Comparison of ENCODE assay signal across 8 cellular contexts in genomic region chr11:10268746-10269487, GRCh38.
"Had no signal": no experiment of that assay in that cellular context is flagged by ENCODE, and none has a peak within 500 bp of the region (broad histone marks: within the 10 kb centered on the region; RNA-seq: fewer than 3 reads in every experiment).

No MANE protein-coding gene starts in this region.

- ATAC-seq: esophagus mucosa, gastroesophageal sphincter, pancreas had no signal

- DNase-seq: activated B cell treated with CpG ODN at 0.5 μM for 24 hours; activated CD4-positive, alpha-beta T cell treated with anti-CD3 and anti-CD28 coated beads, Interleukin-2, amount 10 ng/mL, durations not matched to agents 24 days and 14 days; activated naive CD4-positive, alpha-beta T cell treated with anti-CD3 and anti-CD28 coated beads, Interleukin-2, amount 10 ng/mL, durations not matched to agents 7 days and 5 days; endodermal cell; kidney; pancreas had no signal

- H3K36me3 ChIP-seq: gastroesophageal sphincter, pancreas had no signal

- FAIRE-seq: kidney, pancreas had no signal

- H3K27me3 ChIP-seq: gastroesophageal sphincter, pancreas had no signal

- H3K4me3 ChIP-seq: gastroesophageal sphincter, pancreas had no signal

- H3K4me1 ChIP-seq: pancreas had no signal

- H3K27ac ChIP-seq: pancreas had no signal

- H3K9me3 ChIP-seq: gastroesophageal sphincter, pancreas had no signal
